In genomic region chr19:7927605-7928333, GRCh38 we compare ENCODE assay signal across 13 cellular contexts. TPM values are rescaled to one million over a fixed set of nuclear protein-coding genes. Genes with fewer than 3 reads are reported as not detected.
DNase-seq lines count a peak whose midpoint lies in the region; ATAC-seq, FAIRE-seq and TF ChIP-seq lines count a peak whose summit lies in the region.
"Had no signal": no experiment of that assay in that cellular context is flagged by ENCODE, and none has a peak within 500 bp of the region (broad histone marks: within the 10 kb centered on the region; RNA-seq: fewer than 3 reads in every experiment).

No MANE protein-coding gene starts in this region.

- no peak overlapping the region for H3K18ac ChIP-seq in neuronal stem cell (ENCODE audit: low read length)

- ATAC-seq in activated naive CD8-positive, alpha-beta T cell treated with anti-CD3 and anti-CD28 coated beads, Interleukin-2, amount 10 ng/mL, durations not matched to agents 7 days and 5 days (ENCODE audit: low read depth): no peak
- ATAC-seq in activated naive CD8-positive, alpha-beta T cell treated with anti-CD3 and anti-CD28 coated beads, Interleukin-2, amount 50 U/mL, for 24 hours: no peak

- dilution Hi-C loops in endothelial cell of umbilical vein (cut with MboI; ENCODE audit: extremely low pct_ligation_motif_present, low sequenced_read_pairs): no loop called here

- DNase-seq in activated naive CD8-positive, alpha-beta T cell treated with anti-CD3 and anti-CD28 coated beads, Interleukin-2, amount 10 ng/mL, durations not matched to agents 7 days and 5 days: peak; percentile 30
- DNase-seq in activated naive CD8-positive, alpha-beta T cell treated with anti-CD3 and anti-CD28 coated beads, Interleukin-2, amount 50 U/mL, for 24 hours: no peak
- DNase-seq in endothelial cell of umbilical vein (ENCODE audit: low read depth, low spot score): no peak
- DNase-seq in neuronal stem cell (ENCODE audit: low spot score): no peak
- peak in 1 of 2 donors; percentile 46 for DNase-seq in uterus
- no peak for DNase-seq in HPDE6-E6E7 (ENCODE audit: extremely low spot score)
- DNase-seq in frontal cortex (ENCODE audit: low spot score in 2 of 2): no peak
- DNase-seq in SKM-1 (lab: John Stamatoyannopoulos, UW; ENCODE audit: unreplicated experiment): no peak
- DNase-seq: activated CD8-positive, alpha-beta memory T cell treated with anti-CD3 and anti-CD28 coated beads for 24 hours; NCI-H345; stimulated activated CD4-positive, alpha-beta T cell treated with anti-CD3 and anti-CD28 coated beads, Interleukin-1b, Interleukin-23, amount 100 ng/mL, for 48 hours had no signal

- no peak overlapping the region for H3K14ac ChIP-seq in neuronal stem cell (ENCODE audit: low read length)

- H3K27me3 ChIP-seq in endothelial cell of umbilical vein (ENCODE audit: control insufficient read depth in 2 of 2, insufficient read depth in 2 of 2, low read length in 2 of 2) (no peaks in the 10 kb centered on the region), neuronal stem cell (ENCODE audit: control insufficient read depth in 3 of 3, insufficient read depth in 3 of 3, low read depth in 1 of 3, low read length in 3 of 3) (no peaks in the 10 kb centered on the region), uterus (no peaks in the 10 kb centered on the region)
- H3K27me3 ChIP-seq: cardiac muscle cell had no signal

- H2BK120ac ChIP-seq in neuronal stem cell (ENCODE audit: low read depth, low read length): no peak overlapping the region

- H3K27ac Mint-ChIP-seq in activated naive CD8-positive, alpha-beta T cell treated with anti-CD3 and anti-CD28 coated beads, Interleukin-2, amount 10 ng/mL, durations not matched to agents 7 days and 5 days: no peak overlapping the region
- no peak overlapping the region for H3K27ac Mint-ChIP-seq in activated naive CD8-positive, alpha-beta T cell treated with anti-CD3 and anti-CD28 coated beads, Interleukin-2, amount 50 U/mL, for 24 hours

- no peak overlapping the region for H2BK15ac ChIP-seq in neuronal stem cell (ENCODE audit: low read length)

- POLR2A ChIA-PET in activated naive CD8-positive, alpha-beta T cell treated with anti-CD3 and anti-CD28 coated beads, Interleukin-2, amount 10 ng/mL, durations not matched to agents 7 days and 5 days (lab: Charles Lee): interaction anchor here (1.1 to 1.5 kb wide), 2 partner anchors 16 to 97 kb away, joined by 3 to 9 read pairs; partner anchors contain the start of gene TIMM44
- POLR2A ChIA-PET in endothelial cell of umbilical vein (lab: Charles Lee): no interaction called here

- H2BK5ac ChIP-seq in neuronal stem cell (ENCODE audit: low read length): peak overlapping the region; percentile 75

- H3K4me2 ChIP-seq in endothelial cell of umbilical vein (ENCODE audit: insufficient read depth, low read length) (no peak overlapping the region), neuronal stem cell (ENCODE audit: insufficient read depth, low read length, poor library complexity, severe bottlenecking) (no peak overlapping the region)

- no peaks in the 10 kb centered on the region for H3K9me3 ChIP-seq in endothelial cell of umbilical vein (replicated peaks; ENCODE audit: control insufficient read depth, insufficient read depth, low read length)
- H3K9me3 ChIP-seq in neuronal stem cell (replicated peaks in 1 of 2; ENCODE audit: control insufficient read depth in 2 of 2, insufficient read depth in 1 of 2, low read depth in 1 of 2, low read length in 2 of 2): no peaks in the 10 kb centered on the region
- H3K9me3 ChIP-seq in uterus: no peaks in the 10 kb centered on the region

- no peaks in the 10 kb centered on the region for H4K20me1 ChIP-seq in endothelial cell of umbilical vein (replicated peaks; ENCODE audit: control insufficient read depth, extremely low read depth, insufficient read depth, low read length)

- H3K9ac ChIP-seq in endothelial cell of umbilical vein (replicated peaks; ENCODE audit: extremely low read depth, insufficient read depth, low read length) (no peak overlapping the region), neuronal stem cell (ENCODE audit: low read depth, low read length, poor library complexity) (peak overlapping the region; percentile 80)

- H4K8ac ChIP-seq in neuronal stem cell (ENCODE audit: low read depth, low read length): no peak overlapping the region

- peak overlapping the region; percentile 52 for H3K23ac ChIP-seq in neuronal stem cell (ENCODE audit: low read depth, low read length, poor library complexity)

- no peaks in the 10 kb centered on the region for H3K27me3 Mint-ChIP-seq in activated naive CD8-positive, alpha-beta T cell treated with anti-CD3 and anti-CD28 coated beads, Interleukin-2, amount 10 ng/mL, durations not matched to agents 7 days and 5 days
- peaks cover 2% of the 10 kb centered on the region for H3K27me3 Mint-ChIP-seq in activated naive CD8-positive, alpha-beta T cell treated with anti-CD3 and anti-CD28 coated beads, Interleukin-2, amount 50 U/mL, for 24 hours

- H3K4ac ChIP-seq in neuronal stem cell (ENCODE audit: low read length): no peak overlapping the region

- TF ChIP-seq CTCF in endothelial cell of umbilical vein (IDR thresholded peaks at IDR 0.05; ENCODE audit: extremely low read depth in 1 of 2, insufficient read depth in 1 of 2, low read depth in 1 of 2, low read length in 2 of 2): no peak
- TF ChIP-seq CTCF in uterus (IDR thresholded peaks at IDR 0.05): no peak

- H3K4me1 Mint-ChIP-seq in activated naive CD8-positive, alpha-beta T cell treated with anti-CD3 and anti-CD28 coated beads, Interleukin-2, amount 10 ng/mL, durations not matched to agents 7 days and 5 days: peaks cover 3% of the 10 kb centered on the region
- peaks cover 31% of the 10 kb centered on the region for H3K4me1 Mint-ChIP-seq in activated naive CD8-positive, alpha-beta T cell treated with anti-CD3 and anti-CD28 coated beads, Interleukin-2, amount 50 U/mL, for 24 hours

- H2AFZ ChIP-seq in endothelial cell of umbilical vein (ENCODE audit: low read depth, low read length) (no peak overlapping the region), neuronal stem cell (ENCODE audit: low read length) (no peak overlapping the region)

- H3K79me1 ChIP-seq in neuronal stem cell (ENCODE audit: low read depth, low read length): peaks cover 17% of the 10 kb centered on the region

- CTCF ChIA-PET in endothelial cell of umbilical vein (lab: Charles Lee): interaction anchor here (1.1 to 3.9 kb wide), 3 partner anchors 8 to 17 kb away, joined by 4 to 41 read pairs (median 10); partner anchors contain the start of genes SNAPC2 and TIMM44

- H3K4me1 ChIP-seq in endothelial cell of umbilical vein (ENCODE audit: control insufficient read depth, extremely low read depth, insufficient read depth, low read length) (peaks cover 17% of the 10 kb centered on the region), neuronal stem cell (ENCODE audit: control insufficient read depth in 2 of 2, insufficient read depth in 1 of 2, low read depth in 1 of 2, low read length in 2 of 2) (peaks cover 8 to 17% of the 10 kb centered on the region in 2 donors), uterus (peaks cover 10 to 54% of the 10 kb centered on the region in 2 donors)

- no peaks in the 10 kb centered on the region for H3K79me2 ChIP-seq in endothelial cell of umbilical vein (ENCODE audit: control insufficient read depth, insufficient read depth, low read length)

- TF ChIP-seq POLR2A in endothelial cell of umbilical vein (IDR thresholded peaks at IDR 0.05; ENCODE audit: low read depth, low read length): no peak
- no peak for TF ChIP-seq POLR2A in uterus (IDR thresholded peaks at IDR 0.05)

- H3K9me1 ChIP-seq in endothelial cell of umbilical vein (replicated peaks; ENCODE audit: control insufficient read depth, extremely low read depth, insufficient read depth, low read length): no peaks in the 10 kb centered on the region

- H3K4me3 Mint-ChIP-seq in activated naive CD8-positive, alpha-beta T cell treated with anti-CD3 and anti-CD28 coated beads, Interleukin-2, amount 10 ng/mL, durations not matched to agents 7 days and 5 days: no peak overlapping the region
- H3K4me3 Mint-ChIP-seq in activated naive CD8-positive, alpha-beta T cell treated with anti-CD3 and anti-CD28 coated beads, Interleukin-2, amount 50 U/mL, for 24 hours: no peak overlapping the region

- H3K36me3 ChIP-seq in endothelial cell of umbilical vein (ENCODE audit: control insufficient read depth in 2 of 2, extremely low read depth in 1 of 2, insufficient read depth in 2 of 2, low read length in 2 of 2): peaks cover 2 to 21% of the 10 kb centered on the region in 2 experiments
- H3K36me3 ChIP-seq in neuronal stem cell (replicated peaks in 1 of 2; ENCODE audit: control insufficient read depth in 2 of 2, insufficient read depth in 2 of 2, low read length in 2 of 2): peaks cover 29 to 62% of the 10 kb centered on the region in 2 donors
- no peaks in the 10 kb centered on the region for H3K36me3 ChIP-seq in uterus

- no peak for FAIRE-seq in endothelial cell of umbilical vein (lab: Jason Lieb, UNC)
- no peak for FAIRE-seq in frontal cortex (lab: Jason Lieb, UNC)

- no TSS peak for BruUV-seq in endothelial cell of umbilical vein (replicated peaks; lab: Mats Ljungman, UMichigan)

- no peaks in the 10 kb centered on the region for H3K36me3 Mint-ChIP-seq in activated naive CD8-positive, alpha-beta T cell treated with anti-CD3 and anti-CD28 coated beads, Interleukin-2, amount 10 ng/mL, durations not matched to agents 7 days and 5 days
- peaks cover 12% of the 10 kb centered on the region for H3K36me3 Mint-ChIP-seq in activated naive CD8-positive, alpha-beta T cell treated with anti-CD3 and anti-CD28 coated beads, Interleukin-2, amount 50 U/mL, for 24 hours (ENCODE audit: low read depth)

- no CpG with 5 or more reads among the region's 23 CpGs for WGBS in neuronal stem cell (ENCODE audit: extremely low coverage in 2 of 2, insufficient read length in 2 of 2, insufficient replicate concordance in 1 of 2), 2 donors

- H2BK12ac ChIP-seq in neuronal stem cell (ENCODE audit: low read length): peak overlapping the region; percentile 58

- intact Hi-C loops in endothelial cell of umbilical vein (cut with micrococcal nuclease): no loop called here
- intact Hi-C loops in uterus (cut with DNase I; ENCODE audit: low total_unique reads): no loop called here

- H2AK5ac ChIP-seq in neuronal stem cell (ENCODE audit: low read depth, low read length): peak overlapping the region; percentile 14

- H3K4me3 ChIP-seq in endothelial cell of umbilical vein (replicated peaks in 1 of 3; ENCODE audit: insufficient read depth in 1 of 3, low read depth in 1 of 3, low read length in 3 of 3) (no peak overlapping the region), neuronal stem cell (ENCODE audit: low read length in 2 of 2) (peak overlapping the region in 1 of 2 donors; percentile 59), uterus (peak overlapping the region in 1 of 2 donors; percentile 17)
- H3K4me3 ChIP-seq: cardiac muscle cell had no signal

- H4K91ac ChIP-seq in neuronal stem cell (ENCODE audit: low read depth, low read length, poor library complexity): peak overlapping the region; percentile 53

- no peaks in the 10 kb centered on the region for H3K9me3 Mint-ChIP-seq in activated naive CD8-positive, alpha-beta T cell treated with anti-CD3 and anti-CD28 coated beads, Interleukin-2, amount 10 ng/mL, durations not matched to agents 7 days and 5 days
- H3K9me3 Mint-ChIP-seq in activated naive CD8-positive, alpha-beta T cell treated with anti-CD3 and anti-CD28 coated beads, Interleukin-2, amount 50 U/mL, for 24 hours: no peaks in the 10 kb centered on the region

- H3K27ac ChIP-seq in endothelial cell of umbilical vein (ENCODE audit: insufficient read depth, low read depth, low read length) (peak overlapping the region; percentile 59), neuronal stem cell (replicated peaks; ENCODE audit: low read length) (no peak overlapping the region), uterus (peak overlapping the region; percentile 97 to 99)
- H3K27ac ChIP-seq: cardiac muscle cell had no signal

RNA-seq across cellular contexts. Expression of gene CTXN1, which starts 1.8 kb away (rescaled TPM):
- not detected for total RNA-seq in activated naive CD8-positive, alpha-beta T cell treated with anti-CD3 and anti-CD28 coated beads, Interleukin-2, amount 10 ng/mL, durations not matched to agents 7 days and 5 days
- 27.6 and 31.1 TPM in 2 replicates for total RNA-seq in endothelial cell of umbilical vein
- 16.0 and 25.6 TPM in 2 replicates for polyA plus RNA-seq in endothelial cell of umbilical vein
- polyA plus RNA-seq in endothelial cell of umbilical vein (2011; cell fraction: cytosol; rRNA removed): 7.2 and 11.6 TPM in 2 replicates
- polyA plus RNA-seq in endothelial cell of umbilical vein (2011; cell fraction: nucleus; rRNA removed): 4.2 and 4.6 TPM in 2 replicates
- polyA plus RNA-seq in endothelial cell of umbilical vein (2012): 12.6 and 33.1 TPM in 2 replicates
- polyA minus RNA-seq in endothelial cell of umbilical vein: 2.4 and 2.9 TPM in 2 replicates
- polyA minus RNA-seq in endothelial cell of umbilical vein (2011; cell fraction: cytosol; rRNA and poly(A)+ RNA removed): 14.6 TPM
- polyA minus RNA-seq in endothelial cell of umbilical vein (2011; cell fraction: nucleus; rRNA and poly(A)+ RNA removed): 1.6 and 5.6 TPM in 2 replicates
- 136 TPM for polyA plus RNA-seq in neuronal stem cell (2013, experiment 1 of 2)
- polyA plus RNA-seq in neuronal stem cell (2013, experiment 2 of 2): 129 TPM
- 10 to 100 TPM in 2 of 4 donors, 1 to 10 TPM in 1, not detected in 1; 7.2 to 47.1 (median 14.9) TPM for total RNA-seq in uterus
- 9.4 TPM for total RNA-seq in frontal cortex

RNA-seq across cellular contexts. Expression of gene SNAPC2, which starts 7.6 kb away (rescaled TPM):
- total RNA-seq in activated naive CD8-positive, alpha-beta T cell treated with anti-CD3 and anti-CD28 coated beads, Interleukin-2, amount 10 ng/mL, durations not matched to agents 7 days and 5 days: 10 to 100 TPM; 18.3 to 20.7 TPM
- total RNA-seq in endothelial cell of umbilical vein (23.7 and 29.2 TPM in 2 replicates), uterus (10 to 100 TPM; 11.8 to 66.8 (median 19.0) TPM), frontal cortex (4.9 TPM)
- polyA plus RNA-seq in endothelial cell of umbilical vein: 25.8 and 33.0 TPM in 2 replicates
- 16.5 and 22.3 TPM in 2 replicates for polyA plus RNA-seq in endothelial cell of umbilical vein (2011; cell fraction: cytosol; rRNA removed)
- polyA plus RNA-seq in endothelial cell of umbilical vein (2011; cell fraction: nucleus; rRNA removed): 9.7 and 11.4 TPM in 2 replicates
- 27.3 and 36.7 TPM in 2 replicates for polyA plus RNA-seq in endothelial cell of umbilical vein (2012)
- polyA minus RNA-seq in endothelial cell of umbilical vein: 7.7 and 7.8 TPM in 2 replicates
- 7.9 TPM for polyA minus RNA-seq in endothelial cell of umbilical vein (2011; cell fraction: cytosol; rRNA and poly(A)+ RNA removed)
- polyA minus RNA-seq in endothelial cell of umbilical vein (2011; cell fraction: nucleus; rRNA and poly(A)+ RNA removed): 2.5 and 5.2 TPM in 2 replicates
- 35.6 TPM for polyA plus RNA-seq in neuronal stem cell (2013, experiment 1 of 2)
- polyA plus RNA-seq in neuronal stem cell (2013, experiment 2 of 2): 32.9 TPM

RNA-seq across cellular contexts. Expression of gene TGFBR3L, which starts 13.1 kb away (rescaled TPM):
- 1 to 10 TPM; 2.2 to 3.6 TPM for total RNA-seq in activated naive CD8-positive, alpha-beta T cell treated with anti-CD3 and anti-CD28 coated beads, Interleukin-2, amount 10 ng/mL, durations not matched to agents 7 days and 5 days
- total RNA-seq in endothelial cell of umbilical vein: 1.2 TPM in 1 of 2 replicates, not detected in the other
- polyA plus RNA-seq in endothelial cell of umbilical vein: 0.35 and 0.81 TPM in 2 replicates
- polyA plus RNA-seq in endothelial cell of umbilical vein (2011; cell fraction: cytosol; rRNA removed): not detected in 2 replicates
- 0.16 TPM in 1 of 2 replicates, not detected in the other for polyA plus RNA-seq in endothelial cell of umbilical vein (2011; cell fraction: nucleus; rRNA removed)
- 1.2 TPM in 1 of 2 replicates, not detected in the other for polyA plus RNA-seq in endothelial cell of umbilical vein (2012)
- polyA minus RNA-seq in endothelial cell of umbilical vein: not detected in 2 replicates
- polyA minus RNA-seq in endothelial cell of umbilical vein (2011; cell fraction: cytosol; rRNA and poly(A)+ RNA removed): 9.8 TPM
- polyA minus RNA-seq in endothelial cell of umbilical vein (2011; cell fraction: nucleus; rRNA and poly(A)+ RNA removed): 0.48 TPM in 1 of 2 replicates, not detected in the other
- polyA plus RNA-seq in neuronal stem cell (2013, experiment 1 of 2): 1.3 TPM
- polyA plus RNA-seq in neuronal stem cell (2013, experiment 2 of 2): 1.9 TPM
- total RNA-seq in uterus: 1 to 10 TPM in 1 of 4 donors, not detected in 3; 5.2 TPM
- not detected for total RNA-seq in frontal cortex
- total RNA-seq: urinary bladder had no signal

RNA-seq across cellular contexts. Expression of gene TIMM44, which starts 15.7 kb away (rescaled TPM):
- total RNA-seq in activated naive CD8-positive, alpha-beta T cell treated with anti-CD3 and anti-CD28 coated beads, Interleukin-2, amount 10 ng/mL, durations not matched to agents 7 days and 5 days: 10 to 100 TPM; 66.6 to 67.8 TPM
- total RNA-seq in endothelial cell of umbilical vein: 61.5 and 62.9 TPM in 2 replicates
- polyA plus RNA-seq in endothelial cell of umbilical vein: 64.3 and 82.5 TPM in 2 replicates
- polyA plus RNA-seq in endothelial cell of umbilical vein (2011; cell fraction: cytosol; rRNA removed): 31.1 and 39.1 TPM in 2 replicates
- polyA plus RNA-seq in endothelial cell of umbilical vein (2011; cell fraction: nucleus; rRNA removed): 88.2 and 102 TPM in 2 replicates
- polyA plus RNA-seq in endothelial cell of umbilical vein (2012): 52.7 and 53.2 TPM in 2 replicates
- 27.7 and 30.8 TPM in 2 replicates for polyA minus RNA-seq in endothelial cell of umbilical vein
- polyA minus RNA-seq in endothelial cell of umbilical vein (2011; cell fraction: cytosol; rRNA and poly(A)+ RNA removed): 62.2 TPM
- 20.3 and 39.5 TPM in 2 replicates for polyA minus RNA-seq in endothelial cell of umbilical vein (2011; cell fraction: nucleus; rRNA and poly(A)+ RNA removed)
- 50.7 TPM for polyA plus RNA-seq in neuronal stem cell (2013, experiment 1 of 2)
- polyA plus RNA-seq in neuronal stem cell (2013, experiment 2 of 2): 56.0 TPM
- total RNA-seq in uterus: 100 to 1,000 TPM in 1 of 4 donors, 10 to 100 TPM in 3; 41.1 to 117 (median 62.9) TPM
- 26.9 TPM for total RNA-seq in frontal cortex

RNA-seq across cellular contexts. Expression of gene MAP2K7, which starts 24.1 kb away (rescaled TPM):
- 10 to 100 TPM; 46.8 to 46.9 TPM for total RNA-seq in activated naive CD8-positive, alpha-beta T cell treated with anti-CD3 and anti-CD28 coated beads, Interleukin-2, amount 10 ng/mL, durations not matched to agents 7 days and 5 days
- total RNA-seq in endothelial cell of umbilical vein (31.6 and 36.0 TPM in 2 replicates), uterus (10 to 100 TPM in 2 of 4 donors, 1 to 10 TPM in 1, under 1 TPM in 1; 0.59 to 40.2 (median 9.4) TPM), frontal cortex (5.7 TPM)
- 13.8 and 14.0 TPM in 2 replicates for polyA plus RNA-seq in endothelial cell of umbilical vein
- 8.8 and 12.6 TPM in 2 replicates for polyA plus RNA-seq in endothelial cell of umbilical vein (2011; cell fraction: cytosol; rRNA removed)
- 45.9 and 51.2 TPM in 2 replicates for polyA plus RNA-seq in endothelial cell of umbilical vein (2011; cell fraction: nucleus; rRNA removed)
- 16.2 and 21.2 TPM in 2 replicates for polyA plus RNA-seq in endothelial cell of umbilical vein (2012)
- polyA minus RNA-seq in endothelial cell of umbilical vein: 11.8 and 14.7 TPM in 2 replicates
- polyA minus RNA-seq in endothelial cell of umbilical vein (2011; cell fraction: cytosol; rRNA and poly(A)+ RNA removed): 15.1 TPM
- 16.2 and 23.8 TPM in 2 replicates for polyA minus RNA-seq in endothelial cell of umbilical vein (2011; cell fraction: nucleus; rRNA and poly(A)+ RNA removed)
- 32.5 TPM for polyA plus RNA-seq in neuronal stem cell (2013, experiment 1 of 2)
- 32.3 TPM for polyA plus RNA-seq in neuronal stem cell (2013, experiment 2 of 2)
